Comparison of ENCODE assay signal across 12 cellular contexts in genomic region chr4:8392591-8393190, GRCh38. TPM values are rescaled to one million over a fixed set of nuclear protein-coding genes. Genes with fewer than 3 reads are reported as not detected.
DNase-seq lines count a peak whose midpoint lies in the region; FAIRE-seq and TF ChIP-seq lines count a peak whose summit lies in the region.
"Had no signal": no experiment of that assay in that cellular context is flagged by ENCODE, and none has a peak within 500 bp of the region (broad histone marks: within the 10 kb centered on the region; RNA-seq: fewer than 3 reads in every experiment).

No MANE protein-coding gene starts in this region.

- H3K9ac ChIP-seq in skeletal muscle satellite cell (ENCODE audit: low read depth, low read length) = peak overlapping the region; percentile 43
- H3K9ac ChIP-seq: parathyroid adenoma had no signal

- H3K27me3 ChIP-seq in skeletal muscle satellite cell (ENCODE audit: control insufficient read depth, insufficient read depth, low read length) (no peaks in the 10 kb centered on the region), HAP-1 (ENCODE audit: low read depth) (no peaks in the 10 kb centered on the region)

- in situ Hi-C loops in SK-MEL-5 (cut with HindIII; ENCODE audit: low pct_unique_long_range_greater_than_20kb, low sequenced_read_pairs) (no loop called here), HAP-1 (cut with MboI; ENCODE audit: low sequenced_read_pairs) (no loop called here)

- H3K36me3 ChIP-seq in skeletal muscle satellite cell (ENCODE audit: insufficient read depth, low read length) (peaks cover 18% of the 10 kb centered on the region), HAP-1 (replicated peaks) (no peaks in the 10 kb centered on the region)

- no peak overlapping the region for H3K4me3 ChIP-seq in fibroblast of mammary gland (ENCODE audit: control insufficient read depth, low read depth, low read length)
- no peak overlapping the region for H3K4me3 ChIP-seq in skeletal muscle satellite cell (ENCODE audit: low read length)
- H3K4me3 ChIP-seq in HAP-1 = no peak overlapping the region
- H3K4me3 ChIP-seq: GM23338 had no signal

- H3K9me3 ChIP-seq in skeletal muscle satellite cell (replicated peaks; ENCODE audit: low read length) = no peaks in the 10 kb centered on the region
- H3K9me3 ChIP-seq in HAP-1 = no peaks in the 10 kb centered on the region

- TF ChIP-seq POLR2A in GM12891 (IDR thresholded peaks at IDR 0.05; ENCODE audit: low read depth, low read length) = no peak

- DNase-seq in GM12891 (ENCODE audit: insufficient read length, low spot score) (no peak), SK-MEL-5 (ENCODE audit: low read depth, low spot score) (peak; percentile 9), fibroblast of mammary gland (ENCODE audit: low read depth) (peak; percentile 17), NCI-H446 (lab: John Stamatoyannopoulos, UW) (no peak), ureter (ENCODE audit: low spot score) (no peak), HAP-1 (ENCODE audit: low spot score in 2 of 2) (no peak), Kasumi-1 (lab: John Stamatoyannopoulos, UW) (no peak)
- DNase-seq: activated B cell treated with CpG ODN at 0.5 μM for 24 hours, foreskin melanocyte had no signal

- H3K4me1 ChIP-seq in skeletal muscle satellite cell (ENCODE audit: control insufficient read depth, insufficient read depth, low read length) (peaks cover 46% of the 10 kb centered on the region), HAP-1 (peaks cover 6% of the 10 kb centered on the region; the same call in 1 of the 2 replicates)

- no peak overlapping the region for H3K4me2 ChIP-seq in skeletal muscle satellite cell (ENCODE audit: low read length)
- H3K4me2 ChIP-seq: GM23338 had no signal

- peak; percentile 33 for FAIRE-seq in GM12891 (lab: Jason Lieb, UNC)

- TF ChIP-seq CTCF in fibroblast of mammary gland (conservative IDR thresholded peaks at IDR 0.05; ENCODE audit: control insufficient read depth, insufficient read depth, low read depth, low read length) = no peak

TF ChIP-seq in GM12891, 5 proteins besides CTCF, POLR2A, EP300 and RAD21:
- TF ChIP-seq TAF1 (IDR thresholded peaks at IDR 0.05; ENCODE audit: low read depth, low read length) (no peak), POLR2AphosphoS5 (IDR thresholded peaks at IDR 0.05; ENCODE audit: low read depth, low read length) (no peak), PAX5 (IDR thresholded peaks at IDR 0.05; ENCODE audit: insufficient read depth, low read length, severe bottlenecking) (no peak), SPI1 (IDR thresholded peaks at IDR 0.05; ENCODE audit: low read depth, low read length) (no peak), POU2F2 (IDR thresholded peaks at IDR 0.05; ENCODE audit: low read depth, low read length) (no peak)

RNA-seq across cellular contexts. Expression of gene ACOX3, which starts 47.8 kb away (rescaled TPM):
- polyA plus RNA-seq in GM12891 (2012; ENCODE audit: low read depth, missing spikeins) = 13.4 TPM
- total RNA-seq in SK-MEL-5 (2014; rRNA removed; shearing (Covaris generic)) = 11.9 and 15.0 TPM in 2 replicates
- polyA plus RNA-seq in SK-MEL-5 (2015; cell fraction: cytosol; rRNA removed) = 13.6 and 16.0 TPM in 2 replicates
- polyA plus RNA-seq in SK-MEL-5 (2015; cell fraction: nucleus; rRNA removed) = 7.3 and 16.4 TPM in 2 replicates
- 23.6 and 27.5 TPM in 2 replicates for total RNA-seq in skeletal muscle satellite cell (2012; rRNA removed)
- total RNA-seq in ureter = 49.5 TPM

RNA-seq across cellular contexts. Expression of gene TRMT44, which starts 47.9 kb away (rescaled TPM):
- polyA plus RNA-seq in GM12891 (2012; ENCODE audit: low read depth, missing spikeins) = 6.8 TPM
- total RNA-seq in SK-MEL-5 (2014; rRNA removed; shearing (Covaris generic)) = 6.9 and 9.8 TPM in 2 replicates
- 6.4 and 9.5 TPM in 2 replicates for polyA plus RNA-seq in SK-MEL-5 (2015; cell fraction: cytosol; rRNA removed)
- polyA plus RNA-seq in SK-MEL-5 (2015; cell fraction: nucleus; rRNA removed) = 26.8 and 37.3 TPM in 2 replicates
- 15.3 and 24.3 TPM in 2 replicates for total RNA-seq in skeletal muscle satellite cell (2012; rRNA removed)
- 29.5 TPM for total RNA-seq in ureter

Comparison
In these comparisons a context has a peak if more than half of its experiments do, and no peak if none do; other contexts are left out.
1. DNase-seq: peak in SK-MEL-5 (single experiment) and fibroblast of mammary gland (single experiment); none in GM12891 (single experiment), NCI-H446 (0 of 2), ureter (single experiment), HAP-1 (0 of 2) and Kasumi-1 (0 of 2).